1 cellular context compared by ENCODE assay signal in genomic region chr3:27721717-27722564, GRCh38.
A peak's percentile ranks its signal among the peaks of the same experiment; 100 is the strongest.
TF ChIP-seq lines count a peak whose summit lies in the region.

Gene EOMES (minus strand): TSS chr3:27722323. CDS start chr3:27722294, 29 bp downstream.

TF ChIP-seq in HEK293, 187 proteins besides CTCF, POLR2A, EP300 and RAD21 (continued from another document):
- TF ChIP-seq, protein P1, sequence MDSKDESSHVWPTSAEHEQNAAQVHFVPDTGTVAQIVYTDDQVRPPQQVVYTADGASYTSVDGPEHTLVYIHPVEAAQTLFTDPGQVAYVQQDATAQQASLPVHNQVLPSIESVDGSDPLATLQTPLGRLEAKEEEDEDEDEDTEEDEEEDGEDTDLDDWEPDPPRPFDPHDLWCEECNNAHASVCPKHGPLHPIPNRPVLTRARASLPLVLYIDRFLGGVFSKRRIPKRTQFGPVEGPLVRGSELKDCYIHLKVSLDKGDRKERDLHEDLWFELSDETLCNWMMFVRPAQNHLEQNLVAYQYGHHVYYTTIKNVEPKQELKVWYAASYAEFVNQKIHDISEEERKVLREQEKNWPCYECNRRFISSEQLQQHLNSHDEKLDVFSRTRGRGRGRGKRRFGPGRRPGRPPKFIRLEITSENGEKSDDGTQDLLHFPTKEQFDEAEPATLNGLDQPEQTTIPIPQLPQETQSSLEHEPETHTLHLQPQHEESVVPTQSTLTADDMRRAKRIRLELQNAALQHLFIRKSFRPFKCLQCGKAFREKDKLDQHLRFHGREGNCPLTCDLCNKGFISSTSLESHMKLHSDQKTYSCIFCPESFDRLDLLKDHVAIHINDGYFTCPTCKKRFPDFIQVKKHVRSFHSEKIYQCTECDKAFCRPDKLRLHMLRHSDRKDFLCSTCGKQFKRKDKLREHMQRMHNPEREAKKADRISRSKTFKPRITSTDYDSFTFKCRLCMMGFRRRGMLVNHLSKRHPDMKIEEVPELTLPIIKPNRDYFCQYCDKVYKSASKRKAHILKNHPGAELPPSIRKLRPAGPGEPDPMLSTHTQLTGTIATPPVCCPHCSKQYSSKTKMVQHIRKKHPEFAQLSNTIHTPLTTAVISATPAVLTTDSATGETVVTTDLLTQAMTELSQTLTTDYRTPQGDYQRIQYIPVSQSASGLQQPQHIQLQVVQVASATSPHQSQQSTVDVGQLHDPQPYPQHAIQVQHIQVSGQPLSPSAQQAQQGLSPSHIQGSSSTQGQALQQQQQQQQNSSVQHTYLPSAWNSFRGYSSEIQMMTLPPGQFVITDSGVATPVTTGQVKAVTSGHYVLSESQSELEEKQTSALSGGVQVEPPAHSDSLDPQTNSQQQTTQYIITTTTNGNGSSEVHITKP (tag by site-specific recombination; IDR thresholded peaks at IDR 0.05), result peak; percentile 46
- peak; percentile 80 for TF ChIP-seq ZNF335 (tag by site-specific recombination; conservative IDR thresholded peaks at IDR 0.05)
- peak; percentile 25; the same call in 1 of the 2 replicates for TF ChIP-seq YY1 (tag by site-specific recombination; IDR thresholded peaks at IDR 0.05)
- TF ChIP-seq ZNF548 (tag by site-specific recombination; IDR thresholded peaks at IDR 0.05), result no peak
- TF ChIP-seq, protein P2, sequence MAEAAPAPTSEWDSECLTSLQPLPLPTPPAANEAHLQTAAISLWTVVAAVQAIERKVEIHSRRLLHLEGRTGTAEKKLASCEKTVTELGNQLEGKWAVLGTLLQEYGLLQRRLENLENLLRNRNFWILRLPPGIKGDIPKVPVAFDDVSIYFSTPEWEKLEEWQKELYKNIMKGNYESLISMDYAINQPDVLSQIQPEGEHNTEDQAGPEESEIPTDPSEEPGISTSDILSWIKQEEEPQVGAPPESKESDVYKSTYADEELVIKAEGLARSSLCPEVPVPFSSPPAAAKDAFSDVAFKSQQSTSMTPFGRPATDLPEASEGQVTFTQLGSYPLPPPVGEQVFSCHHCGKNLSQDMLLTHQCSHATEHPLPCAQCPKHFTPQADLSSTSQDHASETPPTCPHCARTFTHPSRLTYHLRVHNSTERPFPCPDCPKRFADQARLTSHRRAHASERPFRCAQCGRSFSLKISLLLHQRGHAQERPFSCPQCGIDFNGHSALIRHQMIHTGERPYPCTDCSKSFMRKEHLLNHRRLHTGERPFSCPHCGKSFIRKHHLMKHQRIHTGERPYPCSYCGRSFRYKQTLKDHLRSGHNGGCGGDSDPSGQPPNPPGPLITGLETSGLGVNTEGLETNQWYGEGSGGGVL (tag by site-specific recombination; IDR thresholded peaks at IDR 0.05), result peak; percentile 39; the same call in 1 of the 2 replicates
- peak; percentile 18; the same call in 1 of the 2 replicates for TF ChIP-seq ZNF654 (tag by site-specific recombination; IDR thresholded peaks at IDR 0.05; ENCODE audit: low read depth)
- TF ChIP-seq, protein P3, sequence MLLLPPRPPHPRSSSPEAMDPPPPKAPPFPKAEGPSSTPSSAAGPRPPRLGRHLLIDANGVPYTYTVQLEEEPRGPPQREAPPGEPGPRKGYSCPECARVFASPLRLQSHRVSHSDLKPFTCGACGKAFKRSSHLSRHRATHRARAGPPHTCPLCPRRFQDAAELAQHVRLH (tag by site-specific recombination; IDR thresholded peaks at IDR 0.05), result 0 out of 2 replicates have a peak, but pooled peaks have one; percentile 30
- no peak for TF ChIP-seq ZNF350 (tag by site-specific recombination; IDR thresholded peaks at IDR 0.05)
- no peak for TF ChIP-seq ZNF211 (tag by site-specific recombination; IDR thresholded peaks at IDR 0.05; ENCODE audit: low read depth)
- TF ChIP-seq ZBTB11 (tag by site-specific recombination; conservative IDR thresholded peaks at IDR 0.05; ENCODE audit: low read depth), result peak; percentile 65
- TF ChIP-seq, protein P4, sequence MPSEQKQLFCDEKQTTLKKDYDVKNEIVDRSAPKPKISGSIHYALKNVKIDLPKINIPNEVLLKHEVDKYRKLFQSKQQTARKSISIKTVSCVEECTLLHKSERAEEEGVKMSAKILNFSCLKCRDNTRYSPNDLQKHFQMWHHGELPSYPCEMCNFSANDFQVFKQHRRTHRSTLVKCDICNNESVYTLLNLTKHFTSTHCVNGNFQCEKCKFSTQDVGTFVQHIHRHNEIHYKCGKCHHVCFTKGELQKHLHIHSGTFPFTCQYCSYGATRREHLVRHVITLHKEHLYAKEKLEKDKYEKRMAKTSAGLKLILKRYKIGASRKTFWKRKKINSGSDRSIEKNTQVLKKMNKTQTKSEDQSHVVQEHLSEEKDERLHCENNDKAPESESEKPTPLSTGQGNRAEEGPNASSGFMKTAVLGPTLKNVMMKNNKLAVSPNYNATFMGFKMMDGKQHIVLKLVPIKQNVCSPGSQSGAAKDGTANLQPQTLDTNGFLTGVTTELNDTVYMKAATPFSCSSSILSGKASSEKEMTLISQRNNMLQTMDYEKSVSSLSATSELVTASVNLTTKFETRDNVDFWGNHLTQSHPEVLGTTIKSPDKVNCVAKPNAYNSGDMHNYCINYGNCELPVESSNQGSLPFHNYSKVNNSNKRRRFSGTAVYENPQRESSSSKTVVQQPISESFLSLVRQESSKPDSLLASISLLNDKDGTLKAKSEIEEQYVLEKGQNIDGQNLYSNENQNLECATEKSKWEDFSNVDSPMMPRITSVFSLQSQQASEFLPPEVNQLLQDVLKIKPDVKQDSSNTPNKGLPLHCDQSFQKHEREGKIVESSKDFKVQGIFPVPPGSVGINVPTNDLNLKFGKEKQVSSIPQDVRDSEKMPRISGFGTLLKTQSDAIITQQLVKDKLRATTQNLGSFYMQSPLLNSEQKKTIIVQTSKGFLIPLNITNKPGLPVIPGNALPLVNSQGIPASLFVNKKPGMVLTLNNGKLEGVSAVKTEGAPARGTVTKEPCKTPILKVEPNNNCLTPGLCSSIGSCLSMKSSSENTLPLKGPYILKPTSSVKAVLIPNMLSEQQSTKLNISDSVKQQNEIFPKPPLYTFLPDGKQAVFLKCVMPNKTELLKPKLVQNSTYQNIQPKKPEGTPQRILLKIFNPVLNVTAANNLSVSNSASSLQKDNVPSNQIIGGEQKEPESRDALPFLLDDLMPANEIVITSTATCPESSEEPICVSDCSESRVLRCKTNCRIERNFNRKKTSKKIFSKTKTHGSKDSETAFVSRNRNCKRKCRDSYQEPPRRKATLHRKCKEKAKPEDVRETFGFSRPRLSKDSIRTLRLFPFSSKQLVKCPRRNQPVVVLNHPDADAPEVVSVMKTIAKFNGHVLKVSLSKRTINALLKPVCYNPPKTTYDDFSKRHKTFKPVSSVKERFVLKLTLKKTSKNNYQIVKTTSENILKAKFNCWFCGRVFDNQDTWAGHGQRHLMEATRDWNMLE (tag by site-specific recombination; conservative IDR thresholded peaks at IDR 0.05; ENCODE audit: low read depth), result 0 out of 2 replicates have a peak, but pooled peaks have one; percentile 35
- TF ChIP-seq SP3 (tag by site-specific recombination; IDR thresholded peaks at IDR 0.05), result 0 out of 2 replicates have a peak, but pooled peaks have one; percentile 8
- TF ChIP-seq ZNF394 (tag by site-specific recombination; IDR thresholded peaks at IDR 0.05; ENCODE audit: borderline replicate concordance), result peak; percentile 42; the same call in 1 of the 2 replicates
- TF ChIP-seq, protein P5, sequence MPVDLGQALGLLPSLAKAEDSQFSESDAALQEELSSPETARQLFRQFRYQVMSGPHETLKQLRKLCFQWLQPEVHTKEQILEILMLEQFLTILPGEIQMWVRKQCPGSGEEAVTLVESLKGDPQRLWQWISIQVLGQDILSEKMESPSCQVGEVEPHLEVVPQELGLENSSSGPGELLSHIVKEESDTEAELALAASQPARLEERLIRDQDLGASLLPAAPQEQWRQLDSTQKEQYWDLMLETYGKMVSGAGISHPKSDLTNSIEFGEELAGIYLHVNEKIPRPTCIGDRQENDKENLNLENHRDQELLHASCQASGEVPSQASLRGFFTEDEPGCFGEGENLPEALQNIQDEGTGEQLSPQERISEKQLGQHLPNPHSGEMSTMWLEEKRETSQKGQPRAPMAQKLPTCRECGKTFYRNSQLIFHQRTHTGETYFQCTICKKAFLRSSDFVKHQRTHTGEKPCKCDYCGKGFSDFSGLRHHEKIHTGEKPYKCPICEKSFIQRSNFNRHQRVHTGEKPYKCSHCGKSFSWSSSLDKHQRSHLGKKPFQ (tag by site-specific recombination; IDR thresholded peaks at IDR 0.05), result no peak
- TF ChIP-seq ZNF404 (tag by site-specific recombination; IDR thresholded peaks at IDR 0.05), result no peak
- peak; percentile 33; the same call in 1 of the 2 replicates for TF ChIP-seq ZNF692 (tag by site-specific recombination; IDR thresholded peaks at IDR 0.05)
- TF ChIP-seq ZBTB8A (tag by site-specific recombination; IDR thresholded peaks at IDR 0.05), result 0 out of 2 replicates have a peak, but pooled peaks have one; percentile 6
- peak; percentile 58; the same call in 1 of the 2 replicates for TF ChIP-seq GLIS2 (tag by site-specific recombination; IDR thresholded peaks at IDR 0.05)
- TF ChIP-seq ZEB2 (tag by site-specific recombination; IDR thresholded peaks at IDR 0.05), result peak; percentile 35; the same call in 1 of the 2 replicates
- no peak for TF ChIP-seq BCL6B (tag by site-specific recombination; IDR thresholded peaks at IDR 0.05)
- 0 out of 2 replicates have a peak, but pooled peaks have one; percentile 28 for TF ChIP-seq REST (tag by site-specific recombination; IDR thresholded peaks at IDR 0.05)
- no peak for TF ChIP-seq MZF1 (tag by site-specific recombination; IDR thresholded peaks at IDR 0.05; ENCODE audit: borderline replicate concordance)
- TF ChIP-seq TRIM28 (IDR thresholded peaks at IDR 0.05; ENCODE audit: borderline replicate concordance, low read length), result peak; percentile 24; the same call in 1 of the 2 replicates
- TF ChIP-seq ZNF341 (tag by site-specific recombination; IDR thresholded peaks at IDR 0.05; ENCODE audit: low read depth), result peak; percentile 54
